In the genomic region with DNA sequence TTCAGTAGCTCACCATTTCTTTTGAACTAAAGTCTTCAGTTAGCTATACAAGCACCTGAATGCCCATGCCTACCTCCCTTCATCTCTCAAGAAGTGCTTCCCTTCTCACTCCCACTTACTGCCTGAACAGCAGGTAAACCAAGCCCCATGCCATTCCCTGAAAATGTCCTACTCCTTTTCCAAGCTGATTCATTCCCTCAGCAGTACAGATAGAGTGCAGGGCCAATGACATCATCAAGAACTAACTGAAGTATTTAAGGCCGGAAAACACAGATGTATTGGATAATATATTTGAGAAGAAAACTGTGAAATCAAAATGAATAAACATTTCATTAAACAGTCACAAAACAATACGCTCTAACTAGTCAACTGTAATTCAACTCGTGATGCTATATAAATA, we compare ENCODE assay signal across 19 cellular contexts.
"Had no signal": no experiment of that assay in that cellular context is flagged by ENCODE, and none has a peak within 500 bp of the region (broad histone marks: within the 10 kb centered on the region; RNA-seq: fewer than 3 reads in every experiment).

No MANE protein-coding gene starts in this region.

- H3K9me3 ChIP-seq: ascending aorta, right atrium auricular region, thoracic aorta, uterus had no signal

- H3K4me1 ChIP-seq: ascending aorta, heart left ventricle, left ventricle myocardium inferior, right atrium auricular region, stomach, uterus had no signal

- H3K36me3 ChIP-seq: ascending aorta, heart left ventricle, left ventricle myocardium inferior, right atrium auricular region, stomach, thoracic aorta, uterus had no signal

- H3K4me1 Mint-ChIP-seq: activated naive CD8-positive, alpha-beta T cell treated with anti-CD3 and anti-CD28 coated beads for 36 hours had no signal

- H3K4me3 ChIP-seq: ascending aorta, heart left ventricle, left ventricle myocardium inferior, right atrium auricular region, stomach, thoracic aorta, uterus had no signal

- H3K27ac Mint-ChIP-seq: activated naive CD8-positive, alpha-beta T cell treated with anti-CD3 and anti-CD28 coated beads for 36 hours; effector memory CD8-positive, alpha-beta T cell had no signal

- H3K27me3 ChIP-seq: ascending aorta, heart left ventricle, right atrium auricular region, stomach, uterus had no signal

- H3K4me3 Mint-ChIP-seq: activated naive CD8-positive, alpha-beta T cell treated with anti-CD3 and anti-CD28 coated beads for 36 hours; activated T-cell treated with anti-CD3 and anti-CD28 coated beads, Interleukin-2, amount 50 U/mL, for 4 hours; effector memory CD8-positive, alpha-beta T cell had no signal

- H3K36me3 Mint-ChIP-seq: activated naive CD8-positive, alpha-beta T cell treated with anti-CD3 and anti-CD28 coated beads for 36 hours had no signal

- ATAC-seq: activated T-cell treated with anti-CD3 and anti-CD28 coated beads, Interleukin-2, amount 50 U/mL, for 4 hours; effector memory CD8-positive, alpha-beta T cell; heart left ventricle had no signal

- FAIRE-seq: small intestine had no signal

- H3K27me3 Mint-ChIP-seq: activated naive CD8-positive, alpha-beta T cell treated with anti-CD3 and anti-CD28 coated beads for 36 hours; effector memory CD8-positive, alpha-beta T cell had no signal

- DNase-seq: activated CD4-positive, alpha-beta T cell treated with anti-CD3 and anti-CD28 coated beads, Interleukin-2, amount 50 U/mL, for 4 hours; activated gamma-delta T cell treated with Interleukin-2 at 50 U/mL for 16 hours; activated naive CD8-positive, alpha-beta T cell treated with anti-CD3 and anti-CD28 coated beads for 36 hours; activated T-cell treated with anti-CD3 and anti-CD28 coated beads, Interleukin-2, amount 50 U/mL, for 4 hours; central memory CD4-positive, alpha-beta T cell; cortex of kidney; effector memory CD8-positive, alpha-beta T cell; erythroblast; foreskin melanocyte; heart left ventricle; left ventricle myocardium inferior; mesenchymal stem cell; posterior cingulate gyrus; small intestine; stomach; uterus had no signal
